In genomic region chr3:53493997-53494791, GRCh38 we compare ENCODE assay signal across 8 cellular contexts. TPM values are rescaled to one million over a fixed set of nuclear protein-coding genes. Genes with fewer than 3 reads are reported as not detected.
DNase-seq lines count a peak whose midpoint lies in the region; ATAC-seq, FAIRE-seq and TF ChIP-seq lines count a peak whose summit lies in the region.

Gene CACNA1D, plus strand, starts transcription at chr3:53494611. Its CDS starts 556 bp downstream, at chr3:53495167.

- H3K9me3 ChIP-seq in IMR-90 (ENCODE audit: control insufficient read depth, insufficient read depth, low read length) (no peaks in the 10 kb centered on the region), adipocyte (ENCODE audit: control insufficient read depth, low read length) (no peaks in the 10 kb centered on the region), iPS-15b (ENCODE audit: control insufficient read depth, insufficient read depth, low read length) (no peaks in the 10 kb centered on the region)

- no peaks in the 10 kb centered on the region for H3K79me1 ChIP-seq in IMR-90 (ENCODE audit: low read depth in 1 of 2, low read length in 2 of 2)

- H4K5ac ChIP-seq in IMR-90 (ENCODE audit: low read depth, low read length) = no peak within 1 kb of the TSS

- H3K27me3 ChIP-seq in IMR-90 (ENCODE audit: control insufficient read depth, insufficient read depth, low read length) (peaks cover 51% of the 10 kb centered on the region), adipocyte (replicated peaks; ENCODE audit: control insufficient read depth, insufficient read depth, low read length) (peaks cover 23% of the 10 kb centered on the region), iPS-15b (ENCODE audit: control insufficient read depth, insufficient read depth, low read length) (peaks cover 68% of the 10 kb centered on the region)

- H3K14ac ChIP-seq in IMR-90 (replicated peaks; ENCODE audit: low read depth, low read length) = no peak within 1 kb of the TSS

- peak within 1 kb of the TSS; percentile 50; the same call in 1 of the 2 replicates for H3K4me2 ChIP-seq in IMR-90 (ENCODE audit: low read depth, low read length)

- no peak within 1 kb of the TSS for H2BK5ac ChIP-seq in IMR-90 (ENCODE audit: low read depth, low read length, poor library complexity, severe bottlenecking)

- H4K91ac ChIP-seq in IMR-90 (ENCODE audit: insufficient read depth, low read depth, low read length) = no peak within 1 kb of the TSS

- no peak within 1 kb of the TSS for H3K4ac ChIP-seq in IMR-90 (ENCODE audit: low read depth, low read length)

- no peak for TF ChIP-seq RAD21 in IMR-90 (IDR thresholded peaks at IDR 0.05; ENCODE audit: low read length)

- H2AK9ac ChIP-seq in IMR-90 (replicated peaks; ENCODE audit: low read depth, low read length, poor library complexity) = peak within 1 kb of the TSS; percentile 70

- H3K18ac ChIP-seq in IMR-90 (ENCODE audit: low read depth, low read length) = no peak within 1 kb of the TSS

- H2BK20ac ChIP-seq in IMR-90 (ENCODE audit: low read depth, low read length) = no peak within 1 kb of the TSS

- no peak for FAIRE-seq in D721Med (lab: Jason Lieb, UNC)

- peak; percentile 36 for DNase-seq in D721Med (ENCODE audit: insufficient read length, low spot score)
- DNase-seq in IMR-90 = no peak
- DNase-seq in adipocyte (ENCODE audit: low read depth) = peak; percentile 50
- no peak for DNase-seq in skeletal muscle cell (ENCODE audit: low read depth)
- no peak for DNase-seq in globus pallidus (ENCODE audit: low spot score)

- H3K4me1 ChIP-seq in IMR-90 (ENCODE audit: control insufficient read depth, insufficient read depth, low read length) (no peaks in the 10 kb centered on the region), adipocyte (ENCODE audit: control insufficient read depth, insufficient read depth, low read length) (peaks cover 6% of the 10 kb centered on the region), iPS-15b (ENCODE audit: control insufficient read depth, insufficient read depth, low read length) (peaks cover 9% of the 10 kb centered on the region)

- CTCF ChIA-PET in IMR-90 (lab: Yijun Ruan, JAX) = no interaction called here

- TF ChIP-seq CTCF in D721Med (IDR thresholded peaks at IDR 0.05; ENCODE audit: insufficient read depth, missing control alignments) = no peak
- TF ChIP-seq CTCF in IMR-90 (conservative IDR thresholded peaks at IDR 0.05; ENCODE audit: low read depth, low read length) = no peak

- intact Hi-C loops in IMR-90 (cut with micrococcal nuclease) = loop anchor here (10.0 kb wide), 1 partner anchor 179 kb away; no protein-coding TSS in a partner anchor

- H2BK120ac ChIP-seq in IMR-90 (ENCODE audit: low read depth, low read length) = no peak within 1 kb of the TSS

- no TSS peak for BruUV-seq in IMR-90 (replicated peaks; lab: Mats Ljungman, UMichigan)

- no peaks in the 10 kb centered on the region for H3K9me1 ChIP-seq in IMR-90 (ENCODE audit: insufficient read depth, low read length)

- no peak for TF ChIP-seq POLR2A in IMR-90 (IDR thresholded peaks at IDR 0.05; ENCODE audit: low read depth, low read length)

- in situ Hi-C loops in IMR-90 (cut with MboI; ENCODE audit: low sequenced_read_pairs) = no loop called here

- ATAC-seq in IMR-90 (ENCODE audit: low read depth) (peak; percentile 71), GM21825 (IDR thresholded peaks at IDR 0.05; ENCODE audit: unreplicated experiment) (no peak), GM18907 (IDR thresholded peaks at IDR 0.05; ENCODE audit: unreplicated experiment) (no peak)

- POLR2A ChIA-PET in IMR-90 (lab: Charles Lee; ENCODE audit: unreplicated experiment) = no interaction called here

- no peak within 1 kb of the TSS for H2AK5ac ChIP-seq in IMR-90 (ENCODE audit: low read depth, low read length)

- peak within 1 kb of the TSS; percentile 65 for H2AFZ ChIP-seq in IMR-90 (replicated peaks; ENCODE audit: low read length, poor library complexity)

- no peak within 1 kb of the TSS for H3K27ac ChIP-seq in IMR-90 (ENCODE audit: insufficient read depth, low read length)

- 5% methylated on average over 40 of the region's 120 CpGs; no CpG with 5 or more reads in 1 of the 2 experiments for WGBS in IMR-90 (ENCODE audit: extremely low coverage in 2 of 2, insufficient read length in 1 of 2), 2 experiments

- no peak within 1 kb of the TSS for H2BK15ac ChIP-seq in IMR-90 (ENCODE audit: low read depth, low read length)

- H4K20me1 ChIP-seq in IMR-90 (ENCODE audit: insufficient read depth, low read length) = no peaks in the 10 kb centered on the region

- H3K56ac ChIP-seq in IMR-90 (ENCODE audit: extremely low read depth, insufficient read depth, low read length) = no peak within 1 kb of the TSS

- no peak within 1 kb of the TSS for H3K9ac ChIP-seq in IMR-90 (ENCODE audit: low read depth, low read length)
- no peak within 1 kb of the TSS for H3K9ac ChIP-seq in adipocyte (ENCODE audit: low read length)
- H3K9ac ChIP-seq in iPS-15b (ENCODE audit: low read depth, low read length) = no peak within 1 kb of the TSS

- dilution Hi-C loops in IMR-90 (cut with HindIII; ENCODE audit: low sequenced_read_pairs, unreplicated experiment) = no loop called here

- H3K23ac ChIP-seq in IMR-90 (ENCODE audit: low read depth, low read length) = no peak within 1 kb of the TSS

- H3K4me3 ChIP-seq in IMR-90 (ENCODE audit: insufficient read depth, low read depth, low read length) (peak within 1 kb of the TSS; percentile 15; the same call in 1 of the 2 replicates), adipocyte (ENCODE audit: low read length) (peak within 1 kb of the TSS; percentile 62), iPS-15b (ENCODE audit: low read depth, low read length) (peak within 1 kb of the TSS; percentile 58), skeletal muscle cell (ENCODE audit: low read depth, low read length) (peak within 1 kb of the TSS; percentile 48)

- no peaks in the 10 kb centered on the region for H3K36me3 ChIP-seq in IMR-90 (ENCODE audit: control insufficient read depth, insufficient read depth, low read length)
- H3K36me3 ChIP-seq in adipocyte (ENCODE audit: control insufficient read depth, insufficient read depth, low read length, severe bottlenecking) = no peaks in the 10 kb centered on the region
- no peaks in the 10 kb centered on the region for H3K36me3 ChIP-seq in iPS-15b (ENCODE audit: control insufficient read depth, insufficient read depth, low read length)

- H4K8ac ChIP-seq in IMR-90 (ENCODE audit: low read depth in 2 of 2, low read length in 2 of 2) = no peak within 1 kb of the TSS

TF ChIP-seq in IMR-90, 13 proteins besides CTCF, POLR2A, EP300 and RAD21:
- TF ChIP-seq FOS (IDR thresholded peaks at IDR 0.05; ENCODE audit: low read depth, low read length) = no peak
- TF ChIP-seq USF2 (IDR thresholded peaks at IDR 0.05; ENCODE audit: low read depth, low read length) = no peak
- TF ChIP-seq RFX5 (IDR thresholded peaks at IDR 0.05; ENCODE audit: low read depth, low read length) = no peak
- no peak for TF ChIP-seq CHD1 (IDR thresholded peaks at IDR 0.05; ENCODE audit: low read depth, low read length)
- no peak for TF ChIP-seq RCOR1 (IDR thresholded peaks at IDR 0.05; ENCODE audit: insufficient replicate concordance, low read length)
- TF ChIP-seq MXI1 (IDR thresholded peaks at IDR 0.05; ENCODE audit: borderline replicate concordance, low read depth, low read length) = no peak
- no peak for TF ChIP-seq BHLHE40 (IDR thresholded peaks at IDR 0.05; ENCODE audit: low read depth, low read length)
- no peak for TF ChIP-seq NFE2L2 (IDR thresholded peaks at IDR 0.05; ENCODE audit: low read depth, low read length)
- TF ChIP-seq MAFK (IDR thresholded peaks at IDR 0.05; ENCODE audit: low read depth, low read length) = no peak
- no peak for TF ChIP-seq SMC3 (IDR thresholded peaks at IDR 0.05; ENCODE audit: low read depth, low read length)
- TF ChIP-seq MAZ (IDR thresholded peaks at IDR 0.05; ENCODE audit: borderline replicate concordance, low read depth, low read length) = no peak
- TF ChIP-seq CEBPB (IDR thresholded peaks at IDR 0.05; ENCODE audit: low read depth, low read length) = no peak
- no peak for TF ChIP-seq ELK1 (IDR thresholded peaks at IDR 0.05; ENCODE audit: borderline replicate concordance, low read depth, low read length)

RNA-seq across cellular contexts. Expression of gene CACNA1D, which starts in this region (rescaled TPM):
- under 0.01 TPM in 1 of 2 replicates, not detected in the other for total RNA-seq in IMR-90 (2012; rRNA removed)
- 0.07 TPM in 2 replicates for polyA plus RNA-seq in IMR-90 (2012; rRNA removed)
- not detected in 2 replicates for polyA plus RNA-seq in IMR-90 (2012; cell fraction: cytosol; rRNA removed)
- polyA plus RNA-seq in IMR-90 (2012; cell fraction: nucleus; rRNA removed; ENCODE audit: low replicate concordance) = 0.01 and 0.09 TPM in 2 replicates

Comparison
In these comparisons a context has a peak if more than half of its experiments do, and no peak if none do; other contexts are left out.
1. Peak in ATAC-seq, H3K4me3 ChIP-seq and H3K4me2 ChIP-seq in IMR-90; RNA of the gene not detected or under 1 TPM.
2. DNase-seq: peak in D721Med (single experiment) and adipocyte (single experiment); none in IMR-90 (single experiment), skeletal muscle cell (single experiment) and globus pallidus (single experiment).
3. Peak in every context shown above with its lines, with median percentiles within 50 percentile points of each other: H3K4me3 ChIP-seq.